ENCODE assay signal across 22 cellular contexts in the genomic region with DNA sequence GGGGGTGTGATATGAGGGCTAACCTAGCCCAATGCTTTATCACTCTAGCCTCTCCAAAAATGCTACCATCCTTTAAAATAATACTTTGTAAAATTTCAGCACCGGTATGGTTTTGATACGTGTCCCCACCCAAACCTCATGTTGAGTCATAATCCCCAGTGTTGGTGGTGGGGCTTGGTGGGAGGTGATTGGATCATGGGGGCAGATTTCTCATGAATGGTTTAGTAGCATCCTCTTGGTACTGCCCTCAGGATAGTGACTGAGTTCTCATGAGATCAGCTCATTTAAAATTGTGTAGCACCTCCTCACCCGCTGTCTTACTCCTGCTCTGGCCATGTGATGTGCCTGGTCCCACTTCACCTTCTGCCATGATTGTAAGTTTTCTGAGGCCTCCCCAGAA.
"Had no signal": no experiment of that assay in that cellular context is flagged by ENCODE, and none has a peak within 500 bp of the region (broad histone marks: within the 10 kb centered on the region; RNA-seq: fewer than 3 reads in every experiment).

No MANE protein-coding gene starts in this region.

- H3K36me3 Mint-ChIP-seq: natural killer cell treated with Interleukin-12 subunit alpha and Interleukin-12 subunit beta and Interleukin-15 and Interleukin-18, amount 100 ng/mL, for 72 hours; neural progenitor cell had no signal

- DNase-seq: cortex of kidney; dorsolateral prefrontal cortex; effector CD8-positive, alpha-beta T cell; heart left ventricle; hippocampal formation; left colon; left ventricle myocardium superior; mesenchymal stem cell; midbrain; nucleus accumbens; pancreas; right cardiac atrium; stimulated activated CD4-positive, alpha-beta T cell treated with anti-CD3 and anti-CD28 coated beads, Interleukin-4, amount 100 ng/mL, for 4 hours; stomach; substantia nigra; transverse colon had no signal

- ATAC-seq: heart left ventricle; left colon; left ventricle myocardium superior; natural killer cell treated with Interleukin-12 subunit alpha and Interleukin-12 subunit beta and Interleukin-15 and Interleukin-18, amount 100 ng/mL, for 72 hours; pancreas; right cardiac atrium had no signal

- H3K4me1 ChIP-seq: neural progenitor cell, pancreas, transverse colon had no signal

- H3K9me3 Mint-ChIP-seq: natural killer cell treated with Interleukin-12 subunit alpha and Interleukin-12 subunit beta and Interleukin-15 and Interleukin-18, amount 100 ng/mL, for 72 hours; neural progenitor cell had no signal

- H3K9me3 ChIP-seq: heart left ventricle, pancreas, stomach, thoracic aorta, transverse colon had no signal

- H3K4me3 ChIP-seq: dorsolateral prefrontal cortex, heart left ventricle, lung, neural progenitor cell, pancreas, smooth muscle cell, stomach, thoracic aorta, transverse colon had no signal

- H3K4me1 Mint-ChIP-seq: neural progenitor cell had no signal

- H3K27ac Mint-ChIP-seq: natural killer cell treated with Interleukin-12 subunit alpha and Interleukin-12 subunit beta and Interleukin-15 and Interleukin-18, amount 100 ng/mL, for 72 hours; neural progenitor cell; progenitor cell of endocrine pancreas had no signal

- H3K36me3 ChIP-seq: heart left ventricle, neural progenitor cell, pancreas, stomach, thoracic aorta, transverse colon had no signal

- H3K4me3 Mint-ChIP-seq: natural killer cell treated with Interleukin-12 subunit alpha and Interleukin-12 subunit beta and Interleukin-15 and Interleukin-18, amount 100 ng/mL, for 72 hours; neural progenitor cell had no signal

- H3K27me3 ChIP-seq: dorsolateral prefrontal cortex, heart left ventricle, neural progenitor cell, pancreas, stomach, transverse colon had no signal

- H3K27ac ChIP-seq: dorsolateral prefrontal cortex, heart left ventricle, neural progenitor cell, pancreas, stomach, thoracic aorta, transverse colon had no signal
